Comparison of ENCODE assay signal across 16 cellular contexts in genomic region chr20:32111763-32112162, GRCh38. TPM values are rescaled to one million over a fixed set of nuclear protein-coding genes. Genes with fewer than 3 reads are reported as not detected.
A peak's percentile ranks its signal among the peaks of the same experiment; 100 is the strongest.
DNase-seq lines count a peak whose midpoint lies in the region; ATAC-seq, FAIRE-seq and TF ChIP-seq lines count a peak whose summit lies in the region.
"Had no signal": no experiment of that assay in that cellular context is flagged by ENCODE, and none has a peak within 500 bp of the region (broad histone marks: within the 10 kb centered on the region; RNA-seq: fewer than 3 reads in every experiment).

No MANE protein-coding gene starts in this region.

- no peaks in the 10 kb centered on the region for H3K9me3 ChIP-seq in CD4-positive, alpha-beta T cell (ENCODE audit: control insufficient read depth, low read length)
- no peaks in the 10 kb centered on the region for H3K9me3 ChIP-seq in astrocyte (ENCODE audit: insufficient read depth, low read depth, low read length)
- H3K9me3 ChIP-seq in neural cell (ENCODE audit: low read length): no peaks in the 10 kb centered on the region

- no peak for FAIRE-seq in astrocyte (lab: Jason Lieb, UNC)

- POLR2A ChIA-PET in CD4-positive, alpha-beta T cell (lab: Charles Lee): no interaction called here

- no peak for TF ChIP-seq RAD21 in neural cell (conservative IDR thresholded peaks at IDR 0.05)

- no peak for ATAC-seq in CD4-positive, alpha-beta T cell (ENCODE audit: poor library complexity)
- ATAC-seq in HG02678 (IDR thresholded peaks at IDR 0.05; ENCODE audit: unreplicated experiment) (no peak), HG03460 (IDR thresholded peaks at IDR 0.05; ENCODE audit: unreplicated experiment) (no peak), left lobe of liver (no peak)
- ATAC-seq: Right ventricle myocardium inferior had no signal

- CTCF ChIA-PET in CD4-positive, alpha-beta T cell (lab: Charles Lee): no interaction called here

- peaks cover 22% of the 10 kb centered on the region for H3K36me3 Mint-ChIP-seq in CD4-positive, alpha-beta T cell (ENCODE audit: low read depth)
- peaks cover 10% of the 10 kb centered on the region for H3K36me3 Mint-ChIP-seq in astrocyte (ENCODE audit: low read depth, unreplicated experiment)

- no peak for TF ChIP-seq EP300 in neural cell (conservative IDR thresholded peaks at IDR 0.05; ENCODE audit: poor library complexity, severe bottlenecking)

- H3K4me2 ChIP-seq in astrocyte (ENCODE audit: low read length) (peak overlapping the region; percentile 97), neural cell (ENCODE audit: low read length) (no peak overlapping the region)

- no peaks in the 10 kb centered on the region for H3K9me3 Mint-ChIP-seq in CD4-positive, alpha-beta T cell
- H3K9me3 Mint-ChIP-seq in astrocyte (ENCODE audit: unreplicated experiment): no peaks in the 10 kb centered on the region

- peaks cover 57% of the 10 kb centered on the region for H4K20me1 ChIP-seq in astrocyte (ENCODE audit: insufficient read depth, low read length)
- no peaks in the 10 kb centered on the region for H4K20me1 ChIP-seq in neural cell (ENCODE audit: insufficient read depth)

- H3K27ac ChIP-seq in CD4-positive, alpha-beta T cell (ENCODE audit: low read depth, low read length): no peak overlapping the region
- H3K27ac ChIP-seq in HL-60 (replicated peaks): peak overlapping the region; percentile 100; the same call in 1 of the 2 replicates
- H3K27ac ChIP-seq in astrocyte (ENCODE audit: low read depth, low read length): no peak overlapping the region
- H3K27ac ChIP-seq in neural cell (ENCODE audit: low read length): no peak overlapping the region

- H3K4me3 ChIP-seq in HL-60 (replicated peaks; ENCODE audit: insufficient read depth, low read length) (no peak overlapping the region), astrocyte (ENCODE audit: insufficient read depth, low read depth, low read length) (no peak overlapping the region), neural cell (ENCODE audit: low read length) (peak overlapping the region; percentile 71)

- peak overlapping the region; percentile 92 for H3K4me3 Mint-ChIP-seq in CD4-positive, alpha-beta T cell
- H3K4me3 Mint-ChIP-seq in astrocyte (ENCODE audit: unreplicated experiment): peak overlapping the region; percentile 1

- H3K9ac ChIP-seq in astrocyte (ENCODE audit: low read length): no peak overlapping the region
- no peak overlapping the region for H3K9ac ChIP-seq in neural cell (ENCODE audit: low read length)

- H3K27me3 Mint-ChIP-seq in CD4-positive, alpha-beta T cell: no peaks in the 10 kb centered on the region
- no peaks in the 10 kb centered on the region for H3K27me3 Mint-ChIP-seq in astrocyte (ENCODE audit: low read depth, unreplicated experiment)

- H3K36me3 ChIP-seq in astrocyte (ENCODE audit: insufficient read depth, low read length) (peaks cover 2% of the 10 kb centered on the region), neural cell (ENCODE audit: insufficient read depth, low read length) (no peaks in the 10 kb centered on the region)

- peak overlapping the region; percentile 93 for H3K27ac Mint-ChIP-seq in CD4-positive, alpha-beta T cell
- no peak overlapping the region for H3K27ac Mint-ChIP-seq in astrocyte (ENCODE audit: unreplicated experiment)

- DNase-seq in CD4-positive, alpha-beta T cell: no peak
- DNase-seq in HL-60 (ENCODE audit: low read depth in 1 of 2, low spot score in 1 of 2): peak; percentile 60 to 75
- DNase-seq in astrocyte (ENCODE audit: low read depth): no peak
- DNase-seq in left lobe of liver (ENCODE audit: low spot score): no peak
- DNase-seq: activated CD4-positive, CD25-positive, alpha-beta regulatory T cell; activated gamma-delta T cell treated with Interleukin-2 at 50 U/mL for 16 hours; cerebellar nuclear complex; DMS 273 treated with DMSO at 0.1 percent for 48 hours; erythroblast; NCI-H1092; NCI-H446 treated with DMSO at 0.1 percent for 48 hours; retina had no signal

- H3K79me2 ChIP-seq in astrocyte (ENCODE audit: insufficient read depth, low read length) (peaks cover 72% of the 10 kb centered on the region), neural cell (replicated peaks; ENCODE audit: insufficient read depth, low read length) (peaks cover 58% of the 10 kb centered on the region)

- intact Hi-C loops in CD4-positive, alpha-beta T cell (cut with DNase I, micrococcal nuclease): loop anchor here in 1 of 2 experiments (10.0 kb wide), 1 partner anchor 1703 kb away; the partner anchor contains the start of gene CHMP4B

- H3K4me1 Mint-ChIP-seq in CD4-positive, alpha-beta T cell (ENCODE audit: low read depth): peaks cover 57% of the 10 kb centered on the region
- peaks cover 33% of the 10 kb centered on the region for H3K4me1 Mint-ChIP-seq in astrocyte (ENCODE audit: low read depth, unreplicated experiment)

- no peak overlapping the region for H2AFZ ChIP-seq in astrocyte (ENCODE audit: low read depth, low read length)
- H2AFZ ChIP-seq in neural cell (ENCODE audit: low read depth, low read length): no peak overlapping the region

- no peak for TF ChIP-seq CTCF in CD4-positive, alpha-beta T cell (IDR thresholded peaks at IDR 0.05)
- TF ChIP-seq CTCF in HL-60 (IDR thresholded peaks at IDR 0.05; ENCODE audit: insufficient read depth, low read length) (no peak), astrocyte (IDR thresholded peaks at IDR 0.05; ENCODE audit: insufficient read depth, low read depth, low read length) (no peak), neural cell (IDR thresholded peaks at IDR 0.05; ENCODE audit: poor library complexity, severe bottlenecking) (no peak)

- no peaks in the 10 kb centered on the region for H3K27me3 ChIP-seq in CD4-positive, alpha-beta T cell (ENCODE audit: control insufficient read depth, insufficient read depth, low read length)
- no peaks in the 10 kb centered on the region for H3K27me3 ChIP-seq in HL-60 (ENCODE audit: insufficient read depth, poor library complexity, severe bottlenecking)
- H3K27me3 ChIP-seq in astrocyte (ENCODE audit: insufficient read depth, low read length): no peaks in the 10 kb centered on the region
- no peaks in the 10 kb centered on the region for H3K27me3 ChIP-seq in neural cell (ENCODE audit: insufficient read depth, low read depth, low read length)

- H3F3A ChIP-seq in neural cell (ENCODE audit: insufficient read depth, low read length, poor library complexity, severe bottlenecking): no peaks in the 10 kb centered on the region

- H3K9me2 ChIP-seq in neural cell (ENCODE audit: insufficient read depth, low read length): no peaks in the 10 kb centered on the region

- peaks cover 8% of the 10 kb centered on the region for H3K4me1 ChIP-seq in astrocyte (ENCODE audit: insufficient read depth, low read length)

TF ChIP-seq in neural cell, 6 proteins besides CTCF, POLR2A, EP300 and RAD21:
- TF ChIP-seq POLR2AphosphoS5 (IDR thresholded peaks at IDR 0.05): no peak
- no peak for TF ChIP-seq REST (IDR thresholded peaks at IDR 0.05; ENCODE audit: borderline replicate concordance)
- TF ChIP-seq TAF1 (IDR thresholded peaks at IDR 0.05; ENCODE audit: low read depth): no peak
- TF ChIP-seq SMC3 (conservative IDR thresholded peaks at IDR 0.05; ENCODE audit: poor library complexity): no peak
- no peak for TF ChIP-seq MXI1 (conservative IDR thresholded peaks at IDR 0.05; ENCODE audit: poor library complexity, severe bottlenecking)
- no peak for TF ChIP-seq EZH2 (IDR thresholded peaks at IDR 0.05; ENCODE audit: borderline replicate concordance, insufficient read depth, low read length, poor library complexity, severe bottlenecking)

RNA-seq across cellular contexts. Expression of gene TM9SF4, which starts 2.2 kb away (rescaled TPM):
- 10 to 100 TPM; 22.4 to 24.5 TPM for total RNA-seq in CD4-positive, alpha-beta T cell
- total RNA-seq in astrocyte (64.0 and 71.8 TPM in 2 replicates), left lobe of liver (25.3 TPM)
- polyA plus RNA-seq in neural cell: 17.8 and 18.3 TPM in 2 replicates
- 32.1 and 33.9 TPM in 2 replicates for polyA minus RNA-seq in neural cell

RNA-seq across cellular contexts. Expression of gene HCK, which starts 59.7 kb away (rescaled TPM):
- total RNA-seq in CD4-positive, alpha-beta T cell: 1 to 10 TPM in 1 of 2 experiments, under 1 TPM in 1; 0.67 to 1.0 TPM
- total RNA-seq in astrocyte (0.34 and 0.53 TPM in 2 replicates), left lobe of liver (3.7 TPM)
- 0.58 TPM in 1 of 2 replicates, not detected in the other for polyA plus RNA-seq in neural cell
- not detected in 2 replicates for polyA minus RNA-seq in neural cell

Comparison
In these comparisons a context has a peak if more than half of its experiments do, and no peak if none do; other contexts are left out.
1. DNase-seq: peak in HL-60 (2 of 2); none in CD4-positive, alpha-beta T cell (0 of 10), astrocyte (single experiment) and left lobe of liver (single experiment).